Comparison of ENCODE assay signal across 11 cellular contexts in genomic region chr15:101488300-101489164, GRCh38. TPM values are rescaled to one million over a fixed set of nuclear protein-coding genes. Genes with fewer than 3 reads are reported as not detected.
A peak's percentile ranks its signal among the peaks of the same experiment; 100 is the strongest.
DNase-seq lines count a peak whose midpoint lies in the region; ATAC-seq, FAIRE-seq and TF ChIP-seq lines count a peak whose summit lies in the region.
"Had no signal": no experiment of that assay in that cellular context is flagged by ENCODE, and none has a peak within 500 bp of the region (broad histone marks: within the 10 kb centered on the region; RNA-seq: fewer than 3 reads in every experiment).

No MANE protein-coding gene starts in this region.

- FAIRE-seq in pancreas (lab: Jason Lieb, UNC), result no peak
- FAIRE-seq: endometrium had no signal

- POLR2A ChIA-PET in Caco-2 (lab: Charles Lee), result interaction anchor here (0.6 kb wide), 2 partner anchors 39 to 55 kb away, joined by 5 to 7 read pairs; no protein-coding TSS in a partner anchor

- TF ChIP-seq EP300 in esophagus muscularis mucosa (IDR thresholded peaks at IDR 0.05), result no peak

- peaks cover 7% of the 10 kb centered on the region for H3K9me3 Mint-ChIP-seq in Caco-2 (ENCODE audit: unreplicated experiment)

- H3K27me3 ChIP-seq in Caco-2 (replicated peaks; ENCODE audit: control insufficient read depth, insufficient read depth, low read length) (no peaks in the 10 kb centered on the region), esophagus muscularis mucosa (peaks cover 0 to 41% (median 4%) of the 10 kb centered on the region in 4 donors), pancreas (no peaks in the 10 kb centered on the region)

- H3K27ac ChIP-seq in esophagus muscularis mucosa (replicated peaks in 1 of 4), result no peak overlapping the region
- no peak overlapping the region for H3K27ac ChIP-seq in pancreas
- H3K27ac ChIP-seq: parathyroid adenoma had no signal

- CTCF ChIA-PET in Caco-2 (lab: Charles Lee), result interaction anchor here (1.5 kb wide), 1 partner anchor 49 kb away, joined by 7 read pairs; no protein-coding TSS in a partner anchor

- ATAC-seq in pancreas, result peak in 2 of 4 donors; percentile 15 to 23
- no peak for ATAC-seq in GM21619 (IDR thresholded peaks at IDR 0.05; ENCODE audit: unreplicated experiment)
- no peak for ATAC-seq in GM18909 (IDR thresholded peaks at IDR 0.05; ENCODE audit: poor library complexity, unreplicated experiment)

- H3K4me1 ChIP-seq in Caco-2 (peaks cover 3% of the 10 kb centered on the region), esophagus muscularis mucosa (peaks cover 4 to 18% (median 13%) of the 10 kb centered on the region in 4 donors), pancreas (no peaks in the 10 kb centered on the region)
- H3K4me1 ChIP-seq: parathyroid adenoma had no signal

- no peak for TF ChIP-seq POLR2A in NB4 (IDR thresholded peaks at IDR 0.05; ENCODE audit: extremely low read depth, insufficient read length)
- no peak for TF ChIP-seq POLR2A in esophagus muscularis mucosa (IDR thresholded peaks at IDR 0.05; ENCODE audit: low read depth)

- intact Hi-C loops in Caco-2 (cut with micrococcal nuclease; ENCODE audit: unreplicated experiment) (loop anchor here (2.0 to 5.0 kb wide), 2 partner anchors 50 to 154 kb away; no protein-coding TSS in a partner anchor), esophagus muscularis mucosa (cut with DNase I) (no loop called here), pancreas (cut with DNase I) (no loop called here)

- H3K4me3 ChIP-seq in Caco-2 (ENCODE audit: low read depth, low read length), result peak overlapping the region; percentile 69
- no peak overlapping the region for H3K4me3 ChIP-seq in NB4 (ENCODE audit: low read depth, low read length)
- H3K4me3 ChIP-seq in esophagus muscularis mucosa, result peak overlapping the region; percentile 45 to 58 (median 50)
- peak overlapping the region in 3 of 4 donors; percentile 7 to 40 (median 27) for H3K4me3 ChIP-seq in pancreas

- H3K9me3 ChIP-seq in Caco-2 (no peaks in the 10 kb centered on the region; the same call in 1 of the 2 replicates), esophagus muscularis mucosa (no peaks in the 10 kb centered on the region), pancreas (no peaks in the 10 kb centered on the region)

- peaks cover 52% of the 10 kb centered on the region for H3K36me3 Mint-ChIP-seq in Caco-2 (ENCODE audit: insufficient read depth, unreplicated experiment)

- no TSS peak for BruUV-seq in Caco-2 (replicated peaks; lab: Mats Ljungman, UMichigan)

- peak overlapping the region; percentile 65 for H3K4me3 Mint-ChIP-seq in Caco-2 (ENCODE audit: unreplicated experiment)

- peaks cover 15% of the 10 kb centered on the region for H3K4me1 Mint-ChIP-seq in Caco-2 (ENCODE audit: low read depth, unreplicated experiment)

- peak in 1 of 2 experiments; percentile 26 for DNase-seq in Caco-2
- peak; percentile 21 for DNase-seq in NB4 (ENCODE audit: low read depth)
- no peak for DNase-seq in esophagus muscularis mucosa (ENCODE audit: extremely low spot score)
- no peak for DNase-seq in pancreas
- no peak for DNase-seq in NCI-H1436 (lab: John Stamatoyannopoulos, UW)
- DNase-seq in globus pallidus (ENCODE audit: low spot score), result no peak
- DNase-seq: stimulated activated naive CD4-positive, alpha-beta T cell treated with Interleukin-2 at 50 U/mL for 16 hours had no signal

- WGBS in esophagus muscularis mucosa, result 0% methylated on average over 4 of the region's 85 CpGs
- 17 to 25% methylated on average over 51 to 85 of the region's 85 CpGs for WGBS in pancreas, 2 donors

- H3K27me3 Mint-ChIP-seq in Caco-2 (ENCODE audit: insufficient read depth, unreplicated experiment), result peaks cover 3% of the 10 kb centered on the region

- TF ChIP-seq CTCF in Caco-2 (IDR thresholded peaks at IDR 0.05; ENCODE audit: insufficient read depth in 1 of 2, low read depth in 1 of 2, low read length in 1 of 2, severe bottlenecking in 1 of 2, unreplicated experiment in 1 of 2), result no peak
- no peak for TF ChIP-seq CTCF in NB4 (IDR thresholded peaks at IDR 0.05; ENCODE audit: low read depth, low read length)
- TF ChIP-seq CTCF in esophagus muscularis mucosa (IDR thresholded peaks at IDR 0.05), result no peak
- TF ChIP-seq CTCF in pancreas (IDR thresholded peaks at IDR 0.05), result no peak

- H3K36me3 ChIP-seq in Caco-2 (ENCODE audit: control insufficient read depth, insufficient read depth, low read length) (no peaks in the 10 kb centered on the region), esophagus muscularis mucosa (no peaks in the 10 kb centered on the region), pancreas (no peaks in the 10 kb centered on the region)

- no peak overlapping the region for H3K27ac Mint-ChIP-seq in Caco-2 (ENCODE audit: unreplicated experiment)

RNA-seq across cellular contexts. Expression of gene PCSK6, which starts 1.0 kb away (rescaled TPM):
- total RNA-seq in Caco-2 (2022), result 69.5 and 70.6 TPM in 2 replicates
- 10 to 100 TPM; 13.6 to 24.1 (median 15.3) TPM for total RNA-seq in esophagus muscularis mucosa
- 1 to 10 TPM; 1.3 to 4.5 (median 3.2) TPM for total RNA-seq in pancreas
- 1 to 10 TPM in 1 of 2 donors, under 1 TPM in 1; 0.87 to 1.8 TPM for polyA plus RNA-seq in pancreas
